8 cellular contexts compared by ENCODE assay signal in the genomic region with DNA sequence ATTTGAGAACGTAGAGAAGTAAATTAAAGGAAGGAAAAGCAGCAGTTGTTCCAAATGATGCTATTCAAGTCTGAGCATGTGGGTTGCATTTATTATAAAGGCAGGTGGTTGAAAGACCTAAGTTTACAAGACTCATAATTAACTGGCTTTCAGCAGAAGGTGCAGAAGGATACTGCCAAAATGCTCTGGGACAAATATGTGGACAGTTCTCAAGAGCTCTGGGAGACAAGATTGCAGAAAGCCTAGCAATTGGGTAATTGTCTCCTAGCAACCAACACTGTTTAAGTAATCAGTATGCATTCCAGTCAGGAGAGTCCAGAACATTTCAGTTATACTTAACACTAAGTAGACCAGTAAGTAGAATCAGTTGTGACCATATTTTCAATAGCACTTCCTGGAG.
DNase-seq lines count a peak whose midpoint lies in the region; ATAC-seq, FAIRE-seq and TF ChIP-seq lines count a peak whose summit lies in the region.

No MANE protein-coding gene starts in this region.

- TF ChIP-seq CTCF in endothelial cell of umbilical vein (IDR thresholded peaks at IDR 0.05; ENCODE audit: extremely low read depth in 1 of 2, insufficient read depth in 1 of 2, low read depth in 1 of 2, low read length in 2 of 2) = no peak

- CTCF ChIA-PET in endothelial cell of umbilical vein (lab: Charles Lee) = no interaction called here

- H3K4me2 ChIP-seq in endothelial cell of umbilical vein (ENCODE audit: insufficient read depth, low read length) = peak overlapping the region; percentile 46

- H2AFZ ChIP-seq in ACC112 (ENCODE audit: low read length, unreplicated experiment) = no peak overlapping the region
- no peak overlapping the region for H2AFZ ChIP-seq in endothelial cell of umbilical vein (ENCODE audit: low read depth, low read length)

- no peaks in the 10 kb centered on the region for H4K20me1 ChIP-seq in endothelial cell of umbilical vein (replicated peaks; ENCODE audit: control insufficient read depth, extremely low read depth, insufficient read depth, low read length)

- H3K4me3 ChIP-seq in ACC112 (ENCODE audit: low read depth, low read length) = peak overlapping the region; percentile 51; the same call in 1 of the 2 replicates
- H3K4me3 ChIP-seq in endothelial cell of umbilical vein (replicated peaks in 1 of 3; ENCODE audit: insufficient read depth in 1 of 3, low read depth in 1 of 3, low read length in 3 of 3) = no peak overlapping the region

- no peaks in the 10 kb centered on the region for H3K9me1 ChIP-seq in endothelial cell of umbilical vein (replicated peaks; ENCODE audit: control insufficient read depth, extremely low read depth, insufficient read depth, low read length)

- peak overlapping the region; percentile 90 for H3K27ac ChIP-seq in ACC112 (ENCODE audit: low read depth, low read length)
- H3K27ac ChIP-seq in endothelial cell of umbilical vein (ENCODE audit: insufficient read depth, low read depth, low read length) = peak overlapping the region; percentile 94

- POLR2A ChIA-PET in endothelial cell of umbilical vein (lab: Charles Lee) = no interaction called here

- dilution Hi-C loops in endothelial cell of umbilical vein (cut with MboI; ENCODE audit: extremely low pct_ligation_motif_present, low sequenced_read_pairs) = no loop called here

- peak overlapping the region; percentile 35 for H3K9ac ChIP-seq in endothelial cell of umbilical vein (replicated peaks; ENCODE audit: extremely low read depth, insufficient read depth, low read length)

- intact Hi-C loops in endothelial cell of umbilical vein (cut with micrococcal nuclease) = no loop called here

- FAIRE-seq in endothelial cell of umbilical vein (lab: Jason Lieb, UNC) = no peak

- peaks cover 3% of the 10 kb centered on the region for H3K79me2 ChIP-seq in ACC112 (ENCODE audit: control insufficient read depth, insufficient read depth, low read length, unreplicated experiment)
- H3K79me2 ChIP-seq in endothelial cell of umbilical vein (ENCODE audit: control insufficient read depth, insufficient read depth, low read length) = no peaks in the 10 kb centered on the region

- DNase-seq in NCI-H1694 treated with DMSO at 0.1 percent for 48 hours (lab: John Stamatoyannopoulos, UW) (peak; percentile 32), endothelial cell of umbilical vein (ENCODE audit: low read depth, low spot score) (peak; percentile 81), midbrain (lab: John Stamatoyannopoulos, UW) (peak; percentile 44), NK-92 (lab: John Stamatoyannopoulos, UW; ENCODE audit: unreplicated experiment) (no peak), RKO (ENCODE audit: low spot score) (no peak), NCI-H524 treated with DMSO at 0.1 percent for 48 hours (lab: John Stamatoyannopoulos, UW) (no peak)

- H3K36me3 ChIP-seq in ACC112 (ENCODE audit: insufficient read depth, low read length) (peaks cover 9% of the 10 kb centered on the region; the same call in 1 of the 2 replicates), endothelial cell of umbilical vein (ENCODE audit: control insufficient read depth in 2 of 2, extremely low read depth in 1 of 2, insufficient read depth in 2 of 2, low read length in 2 of 2) (peaks cover 0 to 3% of the 10 kb centered on the region in 2 experiments)

- ATAC-seq in GM18858 (IDR thresholded peaks at IDR 0.05; ENCODE audit: unreplicated experiment) = no peak

- H3K4me1 ChIP-seq in ACC112 (ENCODE audit: control insufficient read depth, insufficient read depth, low read length, unreplicated experiment) (peaks cover 52% of the 10 kb centered on the region), endothelial cell of umbilical vein (ENCODE audit: control insufficient read depth, extremely low read depth, insufficient read depth, low read length) (peaks cover 53% of the 10 kb centered on the region)

- BruUV-seq in endothelial cell of umbilical vein (replicated peaks; lab: Mats Ljungman, UMichigan) = no TSS peak

- H3K27me3 ChIP-seq in ACC112 (ENCODE audit: insufficient read depth, low read length) (no peaks in the 10 kb centered on the region), endothelial cell of umbilical vein (ENCODE audit: control insufficient read depth in 2 of 2, insufficient read depth in 2 of 2, low read length in 2 of 2) (no peaks in the 10 kb centered on the region)

- no peaks in the 10 kb centered on the region for H3K9me3 ChIP-seq in endothelial cell of umbilical vein (replicated peaks; ENCODE audit: control insufficient read depth, insufficient read depth, low read length)

- no peak for TF ChIP-seq POLR2A in endothelial cell of umbilical vein (IDR thresholded peaks at IDR 0.05; ENCODE audit: low read depth, low read length)

TF ChIP-seq in endothelial cell of umbilical vein, 7 proteins besides CTCF, POLR2A, EP300 and RAD21:
- TF ChIP-seq EZH2 (IDR thresholded peaks at IDR 0.05; ENCODE audit: borderline replicate concordance, low read depth, low read length, severe bottlenecking) (no peak), POLR2AphosphoS5 (IDR thresholded peaks at IDR 0.05; ENCODE audit: insufficient read depth, low read depth, low read length) (no peak), FOS (IDR thresholded peaks at IDR 0.05; ENCODE audit: borderline replicate concordance, insufficient read depth, low read length) (no peak), MYC (IDR thresholded peaks at IDR 0.05; ENCODE audit: low read depth, low read length) (no peak), JUN (IDR thresholded peaks at IDR 0.05; ENCODE audit: borderline replicate concordance, insufficient read depth, insufficient read length, low read depth) (no peak), GATA2 (IDR thresholded peaks at IDR 0.05; ENCODE audit: insufficient read depth, insufficient read length, low read depth, low read length) (no peak)
- TF ChIP-seq, protein P1, sequence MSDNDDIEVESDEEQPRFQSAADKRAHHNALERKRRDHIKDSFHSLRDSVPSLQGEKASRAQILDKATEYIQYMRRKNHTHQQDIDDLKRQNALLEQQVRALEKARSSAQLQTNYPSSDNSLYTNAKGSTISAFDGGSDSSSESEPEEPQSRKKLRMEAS (IDR thresholded peaks at IDR 0.05; ENCODE audit: insufficient read depth, insufficient read length) = no peak

Comparison
In these comparisons a context has a peak if more than half of its experiments do, and no peak if none do; other contexts are left out.
1. DNase-seq: peak in NCI-H1694 treated with DMSO at 0.1 percent for 48 hours (single experiment), endothelial cell of umbilical vein (single experiment) and midbrain (single experiment); none in NK-92 (single experiment), RKO (single experiment) and NCI-H524 treated with DMSO at 0.1 percent for 48 hours (single experiment).